ENCODE assay signal across 16 cellular contexts in genomic region chr15:42384597-42384996, GRCh38. TPM values are rescaled to one million over a fixed set of nuclear protein-coding genes. Genes with fewer than 3 reads are reported as not detected.
DNase-seq lines count a peak whose midpoint lies in the region; TF ChIP-seq lines count a peak whose summit lies in the region.
"Had no signal": no experiment of that assay in that cellular context is flagged by ENCODE, and none has a peak within 500 bp of the region (broad histone marks: within the 10 kb centered on the region; RNA-seq: fewer than 3 reads in every experiment).

No MANE protein-coding gene starts in this region.

- no peak overlapping the region for H3K4me2 ChIP-seq in trophoblast cell (ENCODE audit: low read length)
- H3K4me2 ChIP-seq: SK-N-SH had no signal

- H3K27ac ChIP-seq in A673 (ENCODE audit: low read depth, low read length, poor library complexity, severe bottlenecking) (no peak overlapping the region), SK-N-MC (no peak overlapping the region), iPS-18a (ENCODE audit: low read length) (no peak overlapping the region), trophoblast cell (ENCODE audit: low read depth, low read length) (no peak overlapping the region)
- H3K27ac ChIP-seq: C4-2B had no signal

- H3K4me3 ChIP-seq in A673 (ENCODE audit: low read depth, low read length, poor library complexity, severe bottlenecking) (no peak overlapping the region), HAP-1 (no peak overlapping the region), SK-N-MC (no peak overlapping the region), iPS-18a (ENCODE audit: low read length) (peak overlapping the region; percentile 6), trophoblast cell (ENCODE audit: low read depth, low read length) (no peak overlapping the region)

- no peak overlapping the region for H2AK5ac ChIP-seq in trophoblast cell (ENCODE audit: low read length)

- H2BK5ac ChIP-seq in trophoblast cell (ENCODE audit: low read depth, low read length, poor library complexity): no peak overlapping the region

- POLR2A ChIA-PET in A673 (lab: Charles Lee; ENCODE audit: low non-redundant PET): no interaction called here

- H4K8ac ChIP-seq in trophoblast cell (ENCODE audit: low read depth, low read length): no peak overlapping the region

- H3K9me3 ChIP-seq in A673 (ENCODE audit: low read depth, low read length, poor library complexity, severe bottlenecking) (no peaks in the 10 kb centered on the region), HAP-1 (no peaks in the 10 kb centered on the region), SK-N-MC (ENCODE audit: low read depth, low read length) (no peaks in the 10 kb centered on the region), iPS-18a (ENCODE audit: control insufficient read depth, low read depth, low read length) (no peaks in the 10 kb centered on the region), trophoblast cell (ENCODE audit: insufficient read depth, low read depth, low read length) (no peaks in the 10 kb centered on the region)
- H3K9me3 ChIP-seq: SK-N-SH had no signal

- no peak overlapping the region for H4K12ac ChIP-seq in trophoblast cell (ENCODE audit: low read depth, low read length)

- no peak overlapping the region for H4K91ac ChIP-seq in trophoblast cell (ENCODE audit: low read depth, low read length)

- H3K18ac ChIP-seq in trophoblast cell (ENCODE audit: low read length): no peak overlapping the region

- H3K27me3 ChIP-seq in A673 (replicated peaks; ENCODE audit: insufficient read depth, low read depth, low read length, poor library complexity): no peaks in the 10 kb centered on the region
- no peaks in the 10 kb centered on the region for H3K27me3 ChIP-seq in HAP-1 (ENCODE audit: low read depth)
- H3K27me3 ChIP-seq in iPS-18a (ENCODE audit: control insufficient read depth, insufficient read depth, low read length): peaks cover 95% of the 10 kb centered on the region
- H3K27me3 ChIP-seq in trophoblast cell (ENCODE audit: insufficient read depth, low read length): no peaks in the 10 kb centered on the region

- no peak overlapping the region for H3K23ac ChIP-seq in trophoblast cell (ENCODE audit: low read length)

- no peak overlapping the region for H2BK120ac ChIP-seq in trophoblast cell (ENCODE audit: insufficient read depth, low read length, poor library complexity)

- CTCF ChIA-PET in A673 (lab: Charles Lee): interaction anchor here (0.6 to 1.6 kb wide), 6 partner anchors 14 to 269 kb away, joined by 3 to 7 read pairs (median 3); partner anchors contain the start of gene PLA2G4F

- H3K9ac ChIP-seq in SK-N-MC (ENCODE audit: insufficient read length): no peak overlapping the region
- H3K9ac ChIP-seq in iPS-18a (ENCODE audit: low read length): no peak overlapping the region
- no peak overlapping the region for H3K9ac ChIP-seq in trophoblast cell (ENCODE audit: low read length)
- H3K9ac ChIP-seq: SK-N-SH had no signal

- H3K36me3 ChIP-seq in A673 (ENCODE audit: insufficient read depth, low read length, poor library complexity, severe bottlenecking) (no peaks in the 10 kb centered on the region), HAP-1 (replicated peaks) (no peaks in the 10 kb centered on the region), SK-N-MC (ENCODE audit: insufficient read depth, low read length) (no peaks in the 10 kb centered on the region), iPS-18a (ENCODE audit: control insufficient read depth, low read depth, low read length) (no peaks in the 10 kb centered on the region), trophoblast cell (ENCODE audit: control insufficient read depth in 1 of 2, insufficient read depth in 2 of 2, low read length in 2 of 2) (no peaks in the 10 kb centered on the region)

- H2BK12ac ChIP-seq in trophoblast cell (ENCODE audit: low read length): no peak overlapping the region

- H3K79me2 ChIP-seq in trophoblast cell (ENCODE audit: control insufficient read depth, insufficient read depth, low read length, poor library complexity): no peaks in the 10 kb centered on the region

- intact Hi-C loops in A673 (cut with micrococcal nuclease; ENCODE audit: unreplicated experiment): loop anchor here (10.0 kb wide), 1 partner anchor 300 kb away; no protein-coding TSS in a partner anchor

- DNase-seq in A673 (ENCODE audit: low spot score) (peak; percentile 42), HAP-1 (ENCODE audit: low spot score in 2 of 2) (peak; percentile 24 to 49), SK-N-MC (ENCODE audit: low read depth, low spot score) (peak; percentile 24), GM13976 (ENCODE audit: low spot score) (no peak), trophoblast cell (no peak), mesenteric fat pad (ENCODE audit: low spot score) (no peak), NCI-H748 treated with DMSO at 0.1 percent for 48 hours (lab: John Stamatoyannopoulos, UW) (no peak)
- DNase-seq: 8988T, COR-L47, GDM1, MV-4-11, NCI-H1436 treated with DMSO at 0.1 percent for 48 hours, NCI-H2081 treated with DMSO at 0.1 percent for 48 hours, SK-N-SH had no signal

- in situ Hi-C loops in HAP-1 (cut with MboI; ENCODE audit: low sequenced_read_pairs): no loop called here
- in situ Hi-C loops in GM13976 (cut with MboI; ENCODE audit: low sequenced_read_pairs, unreplicated experiment): no loop called here

- H3K79me1 ChIP-seq in trophoblast cell (ENCODE audit: low read length): no peaks in the 10 kb centered on the region

- no peak overlapping the region for H3K14ac ChIP-seq in trophoblast cell (ENCODE audit: low read length)

- TF ChIP-seq CTCF in A673 (conservative IDR thresholded peaks at IDR 0.05; ENCODE audit: low read depth, low read length) (no peak), GM13976 (IDR thresholded peaks at IDR 0.05; ENCODE audit: borderline replicate concordance, control extremely low read depth, extremely low read depth, insufficient read depth, missing control alignments) (no peak)

- H2AFZ ChIP-seq in trophoblast cell (ENCODE audit: insufficient read depth, low read length, poor library complexity): no peak overlapping the region

- no CpG with 5 or more reads among the region's 4 CpGs for WGBS in trophoblast cell (ENCODE audit: extremely low coverage, insufficient coverage, insufficient read length)

- H3K4ac ChIP-seq in trophoblast cell (ENCODE audit: low read depth, low read length): no peak overlapping the region

- no TSS peak for BruUV-seq in A673 (replicated peaks; lab: Mats Ljungman, UMichigan)

- H3K4me1 ChIP-seq in A673 (ENCODE audit: insufficient read depth, low read length, poor library complexity, severe bottlenecking): no peaks in the 10 kb centered on the region
- peaks cover 11% of the 10 kb centered on the region for H3K4me1 ChIP-seq in HAP-1
- peaks cover 10% of the 10 kb centered on the region for H3K4me1 ChIP-seq in iPS-18a (ENCODE audit: control insufficient read depth, low read depth, low read length)
- H3K4me1 ChIP-seq in trophoblast cell (ENCODE audit: control insufficient read depth in 1 of 2, insufficient read depth in 2 of 2, low read length in 2 of 2): peaks cover 7 to 10% of the 10 kb centered on the region in 2 experiments

RNA-seq across cellular contexts. Expression of gene CAPN3, which starts 25.3 kb away (rescaled TPM):
- total RNA-seq in A673 (2021) (0.54 and 0.55 TPM in 2 replicates), mesenteric fat pad (6.7 TPM)
- 2.5 and 3.1 TPM in 2 replicates for polyA plus RNA-seq in trophoblast cell (2013)

Comparison
In these comparisons a context has a peak if more than half of its experiments do, and no peak if none do; other contexts are left out.
1. DNase-seq: peak in A673 (single experiment), HAP-1 (2 of 2) and SK-N-MC (single experiment); none in GM13976 (single experiment), trophoblast cell (0 of 2), mesenteric fat pad (single experiment) and NCI-H748 treated with DMSO at 0.1 percent for 48 hours (single experiment).